Comparison of ENCODE assay signal across 9 cellular contexts in the genomic region with DNA sequence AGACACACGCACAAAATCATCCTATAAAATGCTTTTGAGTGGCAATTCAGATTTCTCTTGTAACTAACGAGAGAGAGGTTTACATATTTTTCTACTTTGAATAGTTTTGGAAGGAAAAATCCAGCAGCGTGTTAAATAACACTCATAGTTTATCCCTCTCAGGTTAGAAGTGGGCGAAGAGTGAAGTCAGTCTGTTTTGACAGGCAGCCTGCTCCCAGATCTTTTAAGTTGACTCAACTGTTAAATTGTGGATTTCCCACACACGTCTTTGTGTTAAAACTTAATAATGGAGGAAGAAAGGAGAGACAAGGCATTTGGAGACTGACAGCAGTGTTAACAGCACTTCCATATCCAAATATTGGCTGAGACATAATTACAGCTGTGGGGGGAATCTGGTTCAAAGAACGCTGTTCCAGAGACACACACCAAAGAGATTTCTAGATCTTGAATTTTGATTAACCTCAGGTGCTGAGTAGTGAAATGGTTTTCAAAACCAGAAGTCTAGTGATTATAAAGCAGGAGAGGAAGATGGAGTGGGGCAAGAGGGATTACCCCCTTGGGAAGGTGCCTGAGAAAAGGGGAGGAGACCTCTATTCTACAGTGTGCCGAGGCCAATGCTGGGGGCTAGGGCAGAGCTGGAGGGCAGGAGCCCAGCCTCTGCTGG. TPM values are rescaled to one million over a fixed set of nuclear protein-coding genes. Genes with fewer than 3 reads are reported as not detected.
DNase-seq lines count a peak whose midpoint lies in the region; ATAC-seq and TF ChIP-seq lines count a peak whose summit lies in the region.
"Had no signal": no experiment of that assay in that cellular context is flagged by ENCODE, and none has a peak within 500 bp of the region (broad histone marks: within the 10 kb centered on the region; RNA-seq: fewer than 3 reads in every experiment).

No MANE protein-coding gene starts in this region.

- H3K4me3 Mint-ChIP-seq in HFFc6 (peak overlapping the region; percentile 100), activated B cell treated with CpG ODN at 0.5 μM for 24 hours (peak overlapping the region; percentile 94)

- ATAC-seq in activated B cell treated with CpG ODN at 0.5 μM for 24 hours (ENCODE audit: low read depth): no peak
- no peak for ATAC-seq in right cardiac atrium
- no peak for ATAC-seq in left colon

- no peak for DNase-seq in HFFc6
- DNase-seq in activated B cell treated with CpG ODN at 0.5 μM for 24 hours: peak; percentile 12
- no peak for DNase-seq in right cardiac atrium
- DNase-seq in smooth muscle cell (lab: John Stamatoyannopoulos, UW; ENCODE audit: unreplicated experiment): no peak
- DNase-seq in HK-2 (ENCODE audit: unreplicated experiment): no peak
- DNase-seq in left colon: no peak
- DNase-seq in hepatic stellate cell (ENCODE audit: low spot score): no peak
- DNase-seq: activated naive CD4-positive, alpha-beta T cell treated with anti-CD3 and anti-CD28 coated beads for 36 hours; NCI-H510A had no signal

- no peak overlapping the region for H2AFZ ChIP-seq in smooth muscle cell (ENCODE audit: low read depth)

- H3K27me3 ChIP-seq in right cardiac atrium (ENCODE audit: control insufficient read depth, insufficient read depth): no peaks in the 10 kb centered on the region
- H3K27me3 ChIP-seq in smooth muscle cell (ENCODE audit: low read depth): peaks cover 10% of the 10 kb centered on the region

- H3K4me3 ChIP-seq in right cardiac atrium (ENCODE audit: low read length) (peak overlapping the region; percentile 96), smooth muscle cell (peak overlapping the region; percentile 72)

- POLR2A ChIA-PET in activated B cell treated with CpG ODN at 0.5 μM for 24 hours (lab: Charles Lee): interaction anchor here (1.2 to 1.5 kb wide), 2 partner anchors 13 to 16 kb away, joined by 3 to 6 read pairs; no protein-coding TSS in a partner anchor

- no peaks in the 10 kb centered on the region for H3F3A ChIP-seq in smooth muscle cell (ENCODE audit: low read depth)

- peak overlapping the region; percentile 100 for H3K4me2 ChIP-seq in smooth muscle cell

- H3K9me3 Mint-ChIP-seq in HFFc6 (no peaks in the 10 kb centered on the region), activated B cell treated with CpG ODN at 0.5 μM for 24 hours (no peaks in the 10 kb centered on the region)
- H3K9me3 Mint-ChIP-seq: activated naive CD4-positive, alpha-beta T cell treated with anti-CD3 and anti-CD28 coated beads for 36 hours had no signal

- H3K27ac Mint-ChIP-seq in HFFc6 (peak overlapping the region; percentile 98), activated B cell treated with CpG ODN at 0.5 μM for 24 hours (peak overlapping the region; percentile 89)

- peaks cover 12% of the 10 kb centered on the region for H3K27me3 Mint-ChIP-seq in HFFc6 (ENCODE audit: insufficient read depth)
- H3K27me3 Mint-ChIP-seq in activated B cell treated with CpG ODN at 0.5 μM for 24 hours: no peaks in the 10 kb centered on the region

- peaks cover 68% of the 10 kb centered on the region for H4K20me1 ChIP-seq in smooth muscle cell (ENCODE audit: low read depth)

- TF ChIP-seq CTCF in HFFc6 (IDR thresholded peaks at IDR 0.05) (no peak), activated B cell treated with CpG ODN at 0.5 μM for 24 hours (IDR thresholded peaks at IDR 0.05) (no peak), smooth muscle cell (IDR thresholded peaks at IDR 0.05; ENCODE audit: borderline replicate concordance, insufficient read depth, poor library complexity, severe bottlenecking) (no peak)

- H3K36me3 ChIP-seq in smooth muscle cell (ENCODE audit: low read depth): no peaks in the 10 kb centered on the region

- H3K4me1 ChIP-seq in right cardiac atrium (ENCODE audit: control insufficient read depth, insufficient read depth, low read length) (peaks cover 32% of the 10 kb centered on the region), smooth muscle cell (ENCODE audit: low read depth) (peaks cover 36% of the 10 kb centered on the region)

- intact Hi-C loops in activated B cell treated with CpG ODN at 0.5 μM for 24 hours (cut with micrococcal nuclease) (loop anchor here (2.0 to 10.0 kb wide), 2 partner anchors 15 to 727 kb away; no protein-coding TSS in a partner anchor), right cardiac atrium (cut with DNase I) (loop anchor here in 2 of 4 donors (5.0 kb wide), 1 partner anchor 35 kb away; no protein-coding TSS in a partner anchor), left colon (cut with DNase I, micrococcal nuclease) (no loop called here)

- peak overlapping the region; percentile 93 for H3K9ac ChIP-seq in smooth muscle cell (ENCODE audit: low read depth)

- peaks cover 67% of the 10 kb centered on the region for H3K79me2 ChIP-seq in smooth muscle cell (ENCODE audit: low read depth)

- no peaks in the 10 kb centered on the region; the same call in 1 of the 2 replicates for H3K36me3 Mint-ChIP-seq in HFFc6 (ENCODE audit: low read depth)
- H3K36me3 Mint-ChIP-seq in activated B cell treated with CpG ODN at 0.5 μM for 24 hours (ENCODE audit: low read depth): peaks cover 11% of the 10 kb centered on the region

- 47% methylated on average over 7 of the region's 7 CpGs for WGBS in right cardiac atrium
- 53% methylated on average over 7 of the region's 7 CpGs for WGBS in smooth muscle cell (ENCODE audit: low lambda C conversion rate)

- H3K9me3 ChIP-seq in right cardiac atrium (ENCODE audit: control insufficient read depth, low read length) (no peaks in the 10 kb centered on the region), smooth muscle cell (replicated peaks; ENCODE audit: low read depth) (no peaks in the 10 kb centered on the region)

- peak overlapping the region; percentile 82 for H3K27ac ChIP-seq in right cardiac atrium (ENCODE audit: low read length)
- H3K27ac ChIP-seq in smooth muscle cell (ENCODE audit: low read depth): peak overlapping the region; percentile 91

- H3K4me1 Mint-ChIP-seq in HFFc6 (ENCODE audit: low read depth) (peaks cover 66% of the 10 kb centered on the region), activated B cell treated with CpG ODN at 0.5 μM for 24 hours (peaks cover 79% of the 10 kb centered on the region)

- CTCF ChIA-PET in activated B cell treated with CpG ODN at 0.5 μM for 24 hours (lab: Charles Lee): interaction anchor here (0.8 to 1.0 kb wide), 2 partner anchors 24 to 39 kb away, joined by 3 to 4 read pairs; no protein-coding TSS in a partner anchor

RNA-seq across cellular contexts. Expression of a gene that starts 2.7 kb away (rescaled TPM):
- 10 to 100 TPM; 80.0 to 89.1 (median 86.0) TPM for total RNA-seq in HFFc6 (2021; fragmentation: NEBNext Ultra II Directional; extraction: Animal tissue kit (Norgen Biotek cat#: 25700))
- total RNA-seq in activated B cell treated with CpG ODN at 0.5 μM for 24 hours: 71.2 and 72.1 TPM in 2 replicates
- total RNA-seq in right cardiac atrium: 100 to 1,000 TPM; 192 to 221 (median 216) TPM
- polyA plus RNA-seq in right cardiac atrium: 129 TPM
- 36.0 and 40.9 TPM in 2 replicates for total RNA-seq in smooth muscle cell
- 14.3 and 16.9 TPM in 2 replicates for polyA plus RNA-seq in smooth muscle cell
- total RNA-seq in left colon: 10 to 100 TPM; 62.5 to 80.8 TPM

RNA-seq across cellular contexts. Expression of a gene that starts 52.0 kb away (rescaled TPM):
- total RNA-seq in HFFc6 (2021; fragmentation: NEBNext Ultra II Directional; extraction: Animal tissue kit (Norgen Biotek cat#: 25700)): 10 to 100 TPM; 24.2 to 27.4 (median 26.9) TPM
- 0.33 and 0.37 TPM in 2 replicates for total RNA-seq in activated B cell treated with CpG ODN at 0.5 μM for 24 hours
- total RNA-seq in right cardiac atrium: 10 to 100 TPM; 15.7 to 29.8 (median 23.4) TPM
- polyA plus RNA-seq in right cardiac atrium: 17.0 TPM
- 11.1 and 21.4 TPM in 2 replicates for total RNA-seq in smooth muscle cell
- 6.9 and 13.7 TPM in 2 replicates for polyA plus RNA-seq in smooth muscle cell
- 1 to 10 TPM in 1 of 2 donors, under 1 TPM in 1; 0.58 to 1.2 TPM for total RNA-seq in left colon
